2 cellular contexts compared by ENCODE assay signal in the genomic region with DNA sequence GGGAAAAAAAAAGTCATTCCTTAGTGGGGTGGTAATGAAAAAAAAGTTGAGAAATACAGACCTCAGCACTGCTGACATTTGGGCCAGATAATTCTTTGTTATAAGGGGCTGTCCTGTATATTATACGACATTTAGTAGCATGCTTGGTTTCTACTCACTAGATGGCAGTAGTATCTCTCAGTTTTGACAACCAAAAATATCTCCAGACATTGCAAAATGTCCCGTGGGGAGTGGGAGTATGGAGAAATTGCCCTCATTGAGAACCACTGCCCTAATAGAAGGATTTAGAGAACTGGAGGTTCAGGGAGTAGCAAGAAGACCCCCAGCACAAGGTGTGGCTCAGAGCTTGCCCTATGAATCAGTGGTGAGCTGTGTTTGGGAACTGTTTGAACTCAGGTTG.
TF ChIP-seq lines count a peak whose summit lies in the region.

No MANE protein-coding gene starts in this region.

TF ChIP-seq in HEK293, 187 proteins besides CTCF, POLR2A, EP300 and RAD21:
- TF ChIP-seq ZNF654 (tag by site-specific recombination; IDR thresholded peaks at IDR 0.05; ENCODE audit: low read depth), result 0 out of 2 replicates have a peak, but pooled peaks have one; percentile 9
- TF ChIP-seq ZNF677 (tag by site-specific recombination; IDR thresholded peaks at IDR 0.05), result no peak
TF ChIP-seq in HEK293: peak in this region for 1.

TF ChIP-seq in HepG2, 621 proteins besides CTCF, POLR2A, EP300 and RAD21:
- TF ChIP-seq HOXA9 (CRISPR knock-in tag; IDR thresholded peaks at IDR 0.05; ENCODE audit: borderline replicate concordance) (no peak), STAG1 (CRISPR knock-in tag; IDR thresholded peaks at IDR 0.05) (peak; percentile 38)
